11 cellular contexts compared by ENCODE assay signal in the genomic region with DNA sequence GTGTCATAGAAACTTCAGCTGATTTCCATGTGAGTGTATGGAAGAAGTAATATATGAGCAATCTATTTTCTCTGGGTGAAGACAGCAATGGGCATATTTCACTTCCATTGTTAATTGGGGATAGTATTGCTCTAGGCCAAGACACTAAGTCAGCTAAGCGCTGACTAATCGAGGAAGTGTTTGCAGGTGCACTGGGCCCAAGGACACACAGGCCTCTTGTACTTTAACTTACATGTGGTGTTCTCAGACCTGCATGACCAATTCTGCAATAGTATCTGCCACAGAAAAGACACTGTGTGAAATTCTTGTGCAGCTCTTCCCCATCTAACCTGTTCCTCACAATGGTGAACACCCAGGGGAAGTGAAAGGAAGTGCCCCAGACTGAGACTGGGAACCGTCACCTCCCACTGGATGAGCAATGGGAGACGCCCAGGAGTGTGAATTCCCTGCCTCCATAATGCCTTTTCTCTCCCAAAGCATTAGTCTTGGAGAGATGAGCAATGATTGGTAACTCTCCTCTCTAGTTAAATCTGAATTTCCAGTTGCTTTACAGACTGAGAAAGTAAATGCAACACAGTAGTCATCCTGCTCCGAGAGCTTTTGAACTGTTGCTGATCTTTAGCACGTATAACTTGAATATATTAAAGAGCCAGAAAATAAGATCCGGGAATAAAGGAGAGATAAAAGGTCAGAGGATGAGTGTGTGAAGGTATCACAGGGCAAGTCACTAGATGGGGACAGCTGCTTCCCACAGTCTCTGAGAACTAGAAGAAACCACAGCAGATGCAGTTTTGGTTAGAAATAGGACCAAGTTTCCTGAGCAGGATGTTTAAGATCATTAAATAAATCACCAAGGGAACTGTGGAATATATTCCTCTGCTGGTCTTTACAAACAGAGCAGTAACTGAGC.
DNase-seq lines count a peak whose midpoint lies in the region; ATAC-seq, FAIRE-seq and TF ChIP-seq lines count a peak whose summit lies in the region.
"Had no signal": no experiment of that assay in that cellular context is flagged by ENCODE, and none has a peak within 500 bp of the region (broad histone marks: within the 10 kb centered on the region; RNA-seq: fewer than 3 reads in every experiment).

No MANE protein-coding gene starts in this region.

- H3K4me3 ChIP-seq in breast epithelium (no peak overlapping the region), Karpas-422 (ENCODE audit: low read length) (no peak overlapping the region)
- H3K4me3 ChIP-seq: tibial artery had no signal

- TF ChIP-seq CTCF in MCF 10A (IDR thresholded peaks at IDR 0.05; ENCODE audit: unreplicated experiment) (no peak), breast epithelium (IDR thresholded peaks at IDR 0.05) (no peak), chondrocyte (IDR thresholded peaks at IDR 0.05) (no peak)

- no peak overlapping the region for H3K4me2 ChIP-seq in Karpas-422 (ENCODE audit: low read depth, low read length, poor library complexity, severe bottlenecking)

- CTCF ChIA-PET in MCF 10A (lab: Yijun Ruan, JAX): interaction anchor here (0.5 to 2.0 kb wide), 3 partner anchors 90 to 429 kb away, joined by 3 to 9 read pairs (median 3); no protein-coding TSS in a partner anchor

- H3K79me2 ChIP-seq in Karpas-422 (ENCODE audit: low read length): no peaks in the 10 kb centered on the region

- POLR2A ChIA-PET in MCF 10A (lab: Yijun Ruan, JAX): interaction anchor here (0.6 to 1.1 kb wide), 4 partner anchors 10 to 108 kb away, joined by 3 to 6 read pairs (median 4); no protein-coding TSS in a partner anchor

- no peaks in the 10 kb centered on the region for H3K4me1 ChIP-seq in breast epithelium
- no peaks in the 10 kb centered on the region for H3K4me1 ChIP-seq in Karpas-422 (ENCODE audit: low read length)

- H3K27me3 ChIP-seq in breast epithelium: no peaks in the 10 kb centered on the region
- H3K27me3 ChIP-seq in Karpas-422 (ENCODE audit: low read length): no peaks in the 10 kb centered on the region
- H3K27me3 ChIP-seq: tibial artery had no signal

- H2AFZ ChIP-seq in Karpas-422 (ENCODE audit: low read length): no peak overlapping the region

- H3K4me1 Mint-ChIP-seq in MCF 10A (ENCODE audit: insufficient read depth, unreplicated experiment): peaks cover 14% of the 10 kb centered on the region
- peaks cover 14% of the 10 kb centered on the region for H3K4me1 Mint-ChIP-seq in chondrocyte (ENCODE audit: low read depth)

- H3K4me3 Mint-ChIP-seq in MCF 10A (ENCODE audit: unreplicated experiment) (no peak overlapping the region), chondrocyte (ENCODE audit: unreplicated experiment) (no peak overlapping the region)

- H3K27me3 Mint-ChIP-seq in MCF 10A (ENCODE audit: insufficient read depth, unreplicated experiment) (no peaks in the 10 kb centered on the region), chondrocyte (ENCODE audit: low read depth) (no peaks in the 10 kb centered on the region)

- no peaks in the 10 kb centered on the region for H3K9me2 ChIP-seq in Karpas-422 (replicated peaks; ENCODE audit: insufficient read depth, low read length)

- BruUV-seq in MCF 10A (replicated peaks; lab: Mats Ljungman, UMichigan): no TSS peak

- H3K36me3 ChIP-seq in breast epithelium (no peaks in the 10 kb centered on the region), Karpas-422 (ENCODE audit: insufficient read depth, low read length) (no peaks in the 10 kb centered on the region)

- intact Hi-C loops in MCF 10A (cut with micrococcal nuclease) (no loop called here), breast epithelium (cut with DNase I; ENCODE audit: low total_unique reads) (no loop called here)

- TF ChIP-seq POLR2A in breast epithelium (IDR thresholded peaks at IDR 0.05): no peak

- peak; percentile 78 for ATAC-seq in HG03175 (IDR thresholded peaks at IDR 0.05; ENCODE audit: unreplicated experiment)

- peak; percentile 40 for DNase-seq in MCF 10A (ENCODE audit: unreplicated experiment)
- DNase-seq in breast epithelium (ENCODE audit: low spot score in 2 of 2): no peak
- DNase-seq in chondrocyte (ENCODE audit: low spot score): no peak
- DNase-seq in urothelium cell line (ENCODE audit: low spot score): peak; percentile 51
- DNase-seq in inferior parietal cortex (ENCODE audit: extremely low spot score): no peak
- DNase-seq in cerebellar nuclear complex (lab: John Stamatoyannopoulos, UW): no peak
- no peak for DNase-seq in Karpas-422
- DNase-seq: NCI-H2107, tibial artery had no signal

- H3K27ac ChIP-seq in breast epithelium: no peak overlapping the region
- H3K27ac ChIP-seq in Karpas-422 (ENCODE audit: low read length): no peak overlapping the region
- H3K27ac ChIP-seq: tibial artery had no signal

- no peaks in the 10 kb centered on the region for H4K20me1 ChIP-seq in Karpas-422 (ENCODE audit: insufficient read depth, low read depth, low read length)

- FAIRE-seq in urothelium cell line (lab: Jason Lieb, UNC): no peak
- FAIRE-seq: TTC549 had no signal

- H3K9me3 ChIP-seq in breast epithelium (no peaks in the 10 kb centered on the region), Karpas-422 (ENCODE audit: low read length) (no peaks in the 10 kb centered on the region)
- H3K9me3 ChIP-seq: tibial artery had no signal

- no peaks in the 10 kb centered on the region for H3K9me3 Mint-ChIP-seq in MCF 10A (ENCODE audit: unreplicated experiment)
- no peaks in the 10 kb centered on the region for H3K9me3 Mint-ChIP-seq in chondrocyte (ENCODE audit: low read depth)

- no peak overlapping the region for H3K9ac ChIP-seq in Karpas-422 (ENCODE audit: low read length)

- H3K36me3 Mint-ChIP-seq in MCF 10A (ENCODE audit: insufficient read depth, unreplicated experiment) (peaks cover 13% of the 10 kb centered on the region), chondrocyte (ENCODE audit: low read depth) (peaks cover 14% of the 10 kb centered on the region)

- H3K27ac Mint-ChIP-seq in MCF 10A (ENCODE audit: low read depth, unreplicated experiment) (peak overlapping the region; percentile 62), chondrocyte (ENCODE audit: unreplicated experiment) (peak overlapping the region; percentile 1)

Comparison
In these comparisons a context has a peak if more than half of its experiments do, and no peak if none do; other contexts are left out.
1. DNase-seq: peak in MCF 10A (single experiment) and urothelium cell line (single experiment); none in breast epithelium (0 of 2), chondrocyte (single experiment), inferior parietal cortex (single experiment), cerebellar nuclear complex (0 of 2) and Karpas-422 (single experiment).